ENCODE assay signal across 9 cellular contexts in genomic region chr5:39376293-39376714, GRCh38. TPM values are rescaled to one million over a fixed set of nuclear protein-coding genes. Genes with fewer than 3 reads are reported as not detected.
A peak's percentile ranks its signal among the peaks of the same experiment; 100 is the strongest.
DNase-seq lines count a peak whose midpoint lies in the region; ATAC-seq, FAIRE-seq and TF ChIP-seq lines count a peak whose summit lies in the region.
"Had no signal": no experiment of that assay in that cellular context is flagged by ENCODE, and none has a peak within 500 bp of the region (broad histone marks: within the 10 kb centered on the region; RNA-seq: fewer than 3 reads in every experiment).

No MANE protein-coding gene starts in this region.

- H3K9ac ChIP-seq in Karpas-422 (ENCODE audit: low read length), result no peak overlapping the region
- H3K9ac ChIP-seq in keratinocyte (ENCODE audit: control insufficient read depth, extremely low read depth, insufficient read depth, low read length), result no peak overlapping the region

- no peaks in the 10 kb centered on the region for H3K9me1 ChIP-seq in keratinocyte (ENCODE audit: control insufficient read depth, extremely low read depth, insufficient read depth, low read length)

- H3K27me3 ChIP-seq in GM06990 (replicated peaks; ENCODE audit: control insufficient read depth, insufficient read depth, low read length) (no peaks in the 10 kb centered on the region; the same call in 1 of the 2 replicates), Karpas-422 (ENCODE audit: low read length) (no peaks in the 10 kb centered on the region), keratinocyte (ENCODE audit: control insufficient read depth, extremely low read depth, insufficient read depth, low read length) (no peaks in the 10 kb centered on the region)

- H3K9me2 ChIP-seq in Karpas-422 (replicated peaks; ENCODE audit: insufficient read depth, low read length), result no peaks in the 10 kb centered on the region

- peaks cover under 1% of the 10 kb centered on the region for H3K27me3 Mint-ChIP-seq in brain

- no peaks in the 10 kb centered on the region for H3K79me2 ChIP-seq in Karpas-422 (ENCODE audit: low read length)
- no peaks in the 10 kb centered on the region for H3K79me2 ChIP-seq in keratinocyte (ENCODE audit: control insufficient read depth, insufficient read depth, low read length)

- no peaks in the 10 kb centered on the region for H3K36me3 ChIP-seq in GM06990 (ENCODE audit: control insufficient read depth, insufficient read depth, low read length)
- H3K36me3 ChIP-seq in Karpas-422 (ENCODE audit: insufficient read depth, low read length), result no peaks in the 10 kb centered on the region
- peaks cover 0 to 2% of the 10 kb centered on the region in 2 experiments for H3K36me3 ChIP-seq in keratinocyte (ENCODE audit: control insufficient read depth in 2 of 2, extremely low read depth in 1 of 2, insufficient read depth in 2 of 2, low read length in 2 of 2)

- H3K36me3 Mint-ChIP-seq in brain, result peaks cover 3% of the 10 kb centered on the region

- H3K9me3 Mint-ChIP-seq in brain, result no peaks in the 10 kb centered on the region

- H3K4me1 ChIP-seq in Karpas-422 (ENCODE audit: low read length) (no peaks in the 10 kb centered on the region), keratinocyte (ENCODE audit: control insufficient read depth, extremely low read depth, insufficient read depth, low read length) (no peaks in the 10 kb centered on the region)

- dilution Hi-C loops in keratinocyte (cut with MboI; ENCODE audit: extremely low pct_ligation_motif_present, low sequenced_read_pairs), result loop anchor here (25.0 kb wide), 1 partner anchor 161 kb away; no protein-coding TSS in a partner anchor

- peak; percentile 78 for ATAC-seq in GM21619 (IDR thresholded peaks at IDR 0.05; ENCODE audit: unreplicated experiment)

- H4K20me1 ChIP-seq in Karpas-422 (ENCODE audit: insufficient read depth, low read depth, low read length) (no peaks in the 10 kb centered on the region), keratinocyte (ENCODE audit: control insufficient read depth, extremely low read depth, insufficient read depth, low read length) (no peaks in the 10 kb centered on the region)

- no peak overlapping the region for H3K27ac Mint-ChIP-seq in brain

- peak; percentile 77 for TF ChIP-seq CTCF in GM06990 (IDR thresholded peaks at IDR 0.05; ENCODE audit: insufficient read depth, low read length, poor library complexity, severe bottlenecking)
- peak; percentile 86 to 87 for TF ChIP-seq CTCF in brain (conservative IDR thresholded peaks at IDR 0.05)
- TF ChIP-seq CTCF in keratinocyte (optimal IDR thresholded peaks at IDR 0.05 in 1 of 3, IDR thresholded peaks at IDR 0.05 in 1 of 3, conservative IDR thresholded peaks at IDR 0.05 in 1 of 3; ENCODE audit: extremely low read depth in 1 of 3, insufficient read depth in 2 of 3, low read length in 3 of 3), result peak; percentile 54 to 83 (median 78)

- no peaks in the 10 kb centered on the region for H3K4me1 Mint-ChIP-seq in brain

- H3K9me3 ChIP-seq in Karpas-422 (ENCODE audit: low read length) (no peaks in the 10 kb centered on the region), keratinocyte (ENCODE audit: control insufficient read depth, low read depth, low read length) (no peaks in the 10 kb centered on the region)

- H3K4me3 Mint-ChIP-seq in brain, result no peak overlapping the region

- H3K27ac ChIP-seq in Karpas-422 (ENCODE audit: low read length), result no peak overlapping the region
- H3K27ac ChIP-seq in keratinocyte (ENCODE audit: control insufficient read depth, insufficient read depth, low read length), result no peak overlapping the region

- FAIRE-seq in keratinocyte (lab: Jason Lieb, UNC), result peak; percentile 80

- no peak overlapping the region for H2AFZ ChIP-seq in Karpas-422 (ENCODE audit: low read length)
- no peak overlapping the region for H2AFZ ChIP-seq in keratinocyte (ENCODE audit: control insufficient read depth, low read length)

- H3K4me2 ChIP-seq in Karpas-422 (ENCODE audit: low read depth, low read length, poor library complexity, severe bottlenecking) (no peak overlapping the region), keratinocyte (ENCODE audit: control insufficient read depth, extremely low read depth, insufficient read depth, low read depth, low read length) (no peak overlapping the region)

- DNase-seq in GM06990 (ENCODE audit: extremely low read depth, insufficient read length), result peak; percentile 15
- DNase-seq in Karpas-422, result peak; percentile 83
- DNase-seq in RPMI7951 (ENCODE audit: low read depth), result peak; percentile 45
- no peak for DNase-seq in keratinocyte (ENCODE audit: low read depth, low spot score)
- peak; percentile 42 for DNase-seq in stimulated activated CD8-positive, alpha-beta memory T cell treated with anti-CD3 and anti-CD28 coated beads, Interleukin-4, amount 100 ng/mL, for 48 hours
- no peak for DNase-seq in T-helper 9 cell

- H3K4me3 ChIP-seq in GM06990 (replicated peaks; ENCODE audit: low read depth, low read length), result no peak overlapping the region
- no peak overlapping the region for H3K4me3 ChIP-seq in Karpas-422 (ENCODE audit: low read length)
- no peak overlapping the region for H3K4me3 ChIP-seq in keratinocyte (ENCODE audit: control insufficient read depth in 2 of 3, extremely low read depth in 1 of 3, insufficient read depth in 2 of 3, low read depth in 1 of 3, low read length in 3 of 3)

RNA-seq across cellular contexts. Expression of gene C9, which starts 12.0 kb away (rescaled TPM):
- not detected in 2 replicates for total RNA-seq in Karpas-422 (2014; rRNA removed; shearing (Covaris generic); ENCODE audit: low replicate concordance)
- total RNA-seq in RPMI7951 (2014; rRNA removed; shearing (Covaris generic)), result not detected in 2 replicates
- polyA plus RNA-seq in brain (ENCODE audit: insufficient read depth, low read depth, low replicate concordance) (not detected), keratinocyte (0.04 TPM in 1 of 3 replicates, not detected in the others)
- not detected for polyA plus RNA-seq in keratinocyte (2011; ENCODE audit: low read depth)
- 0.02 TPM in 1 of 2 replicates, not detected in the other for polyA plus RNA-seq in keratinocyte (2011; cell fraction: cytosol; rRNA removed)
- polyA plus RNA-seq in keratinocyte (2011; cell fraction: nucleus; rRNA removed), result 0.10 and 0.32 TPM in 2 replicates
- not detected in 2 replicates for polyA plus RNA-seq in keratinocyte (2012; ENCODE audit: low replicate concordance)
- polyA minus RNA-seq in keratinocyte, result not detected in 3 replicates
- not detected for polyA minus RNA-seq in keratinocyte (2011; cell fraction: cytosol; rRNA and poly(A)+ RNA removed)
- polyA minus RNA-seq in keratinocyte (2011; cell fraction: nucleus; rRNA and poly(A)+ RNA removed), result not detected in 2 replicates
- polyA plus RNA-seq: adipose tissue had no signal

RNA-seq across cellular contexts. Expression of gene DAB2, which starts 48.5 kb away (rescaled TPM):
- total RNA-seq in Karpas-422 (2014; rRNA removed; shearing (Covaris generic); ENCODE audit: low replicate concordance), result not detected in 2 replicates
- total RNA-seq in RPMI7951 (2014; rRNA removed; shearing (Covaris generic)), result 8.7 and 19.9 TPM in 2 replicates
- 4.5 TPM for polyA plus RNA-seq in brain (ENCODE audit: insufficient read depth, low read depth, low replicate concordance)
- 7.5 to 14.4 TPM (median 10.4 TPM) in 3 replicates for polyA plus RNA-seq in keratinocyte
- 2.2 TPM for polyA plus RNA-seq in keratinocyte (2011; ENCODE audit: low read depth)
- polyA plus RNA-seq in keratinocyte (2011; cell fraction: cytosol; rRNA removed), result 8.4 and 12.5 TPM in 2 replicates
- polyA plus RNA-seq in keratinocyte (2011; cell fraction: nucleus; rRNA removed), result 16.7 and 18.7 TPM in 2 replicates
- 1.5 and 11.8 TPM in 2 replicates for polyA plus RNA-seq in keratinocyte (2012; ENCODE audit: low replicate concordance)
- 8.8 to 17.2 TPM (median 8.9 TPM) in 3 replicates for polyA minus RNA-seq in keratinocyte
- polyA minus RNA-seq in keratinocyte (2011; cell fraction: cytosol; rRNA and poly(A)+ RNA removed), result 7.9 TPM
- polyA minus RNA-seq in keratinocyte (2011; cell fraction: nucleus; rRNA and poly(A)+ RNA removed), result 13.3 and 21.8 TPM in 2 replicates

Comparison
In these comparisons a context has a peak if more than half of its experiments do, and no peak if none do; other contexts are left out.
1. DNase-seq: peak in GM06990 (single experiment), Karpas-422 (single experiment), RPMI7951 (single experiment) and stimulated activated CD8-positive, alpha-beta memory T cell treated with anti-CD3 and anti-CD28 coated beads, Interleukin-4, amount 100 ng/mL, for 48 hours (single experiment); none in keratinocyte (single experiment) and T-helper 9 cell (single experiment).
2. Peak in every context shown above with its lines, with median percentiles within 50 percentile points of each other: CTCF ChIP-seq.